In genomic region chr1:31583995-31584868, GRCh38 we compare ENCODE assay signal across 10 cellular contexts. TPM values are rescaled to one million over a fixed set of nuclear protein-coding genes. Genes with fewer than 3 reads are reported as not detected.
DNase-seq lines count a peak whose midpoint lies in the region; ATAC-seq and TF ChIP-seq lines count a peak whose summit lies in the region.
"Had no signal": no experiment of that assay in that cellular context is flagged by ENCODE, and none has a peak within 500 bp of the region (broad histone marks: within the 10 kb centered on the region; RNA-seq: fewer than 3 reads in every experiment).

No MANE protein-coding gene starts in this region.

- H3K27me3 Mint-ChIP-seq in type B pancreatic cell (peaks cover 9% of the 10 kb centered on the region), neural progenitor cell (ENCODE audit: insufficient read depth, low read depth) (peaks cover 9% of the 10 kb centered on the region)

- H3K4me2 ChIP-seq in neural progenitor cell, result no peak overlapping the region

- H3K4me1 Mint-ChIP-seq in type B pancreatic cell (ENCODE audit: unreplicated experiment), result peaks cover 21% of the 10 kb centered on the region
- H3K4me1 Mint-ChIP-seq in neural progenitor cell, result peaks cover 6% of the 10 kb centered on the region

- H3K27ac Mint-ChIP-seq in type B pancreatic cell, result peak overlapping the region; percentile 31
- H3K27ac Mint-ChIP-seq in neural progenitor cell, result no peak overlapping the region

- H2AFZ ChIP-seq in neural progenitor cell (replicated peaks), result no peak overlapping the region

- H3K4me3 Mint-ChIP-seq in type B pancreatic cell, result no peak overlapping the region
- no peak overlapping the region for H3K4me3 Mint-ChIP-seq in neural progenitor cell

- TF ChIP-seq CTCF in left lung (IDR thresholded peaks at IDR 0.05), result no peak
- no peak for TF ChIP-seq CTCF in type B pancreatic cell (conservative IDR thresholded peaks at IDR 0.05)
- TF ChIP-seq CTCF in neural progenitor cell (IDR thresholded peaks at IDR 0.05), result no peak

- H3K4me3 ChIP-seq in left lung (no peak overlapping the region), neural progenitor cell (no peak overlapping the region)

- intact Hi-C loops in left lung (cut with DNase I), result no loop called here

- H4K20me1 ChIP-seq in neural progenitor cell (ENCODE audit: low read depth), result peaks cover 3% of the 10 kb centered on the region

- H3K9me3 ChIP-seq in left lung (no peaks in the 10 kb centered on the region), neural progenitor cell (ENCODE audit: low read depth) (no peaks in the 10 kb centered on the region)

- H3K27me3 ChIP-seq in left lung (peaks cover 0 to 22% of the 10 kb centered on the region in 2 donors), neural progenitor cell (peaks cover 17% of the 10 kb centered on the region)

- H3K36me3 ChIP-seq in left lung (peaks cover 0 to 16% of the 10 kb centered on the region in 2 donors), neural progenitor cell (no peaks in the 10 kb centered on the region)

- H3K9ac ChIP-seq in neural progenitor cell, result no peak overlapping the region

- H3F3A ChIP-seq in neural progenitor cell (ENCODE audit: low read depth), result peaks cover 4% of the 10 kb centered on the region

- H3K79me2 ChIP-seq in neural progenitor cell (ENCODE audit: low read depth), result no peaks in the 10 kb centered on the region

- H3K36me3 Mint-ChIP-seq in type B pancreatic cell (no peaks in the 10 kb centered on the region), neural progenitor cell (no peaks in the 10 kb centered on the region)

- H3K27ac ChIP-seq in left lung (peak overlapping the region; percentile 41 to 56), neural progenitor cell (no peak overlapping the region)

- ATAC-seq in left lung (peak; percentile 64), GM18502 (IDR thresholded peaks at IDR 0.05; ENCODE audit: poor library complexity, unreplicated experiment) (no peak), HG02571 (IDR thresholded peaks at IDR 0.05; ENCODE audit: unreplicated experiment) (no peak)

- H3K9me3 Mint-ChIP-seq in type B pancreatic cell, result no peaks in the 10 kb centered on the region
- H3K9me3 Mint-ChIP-seq in neural progenitor cell, result no peaks in the 10 kb centered on the region

- DNase-seq in NCI-H2029 (lab: John Stamatoyannopoulos, UW), result peak; percentile 16
- peak; percentile 11 for DNase-seq in cerebellum (ENCODE audit: low spot score)
- DNase-seq in left lung, result peak in 1 of 2 donors; percentile 84
- DNase-seq in type B pancreatic cell (ENCODE audit: extremely low spot score, unreplicated experiment), result peak; percentile 60
- DNase-seq in neural progenitor cell (ENCODE audit: low spot score), result no peak
- DNase-seq: cortex of kidney, occipital lobe, T-helper 9 cell had no signal

- H3K4me1 ChIP-seq in left lung (peaks cover 28 to 58% of the 10 kb centered on the region in 2 donors), neural progenitor cell (no peaks in the 10 kb centered on the region)

RNA-seq across cellular contexts. Expression of gene TINAGL1, which starts 7.9 kb away (rescaled TPM):
- total RNA-seq in cerebellum, result 4.5 TPM
- 100 to 1,000 TPM in 1 of 2 donors, 10 to 100 TPM in 1; 66.6 to 106 TPM for total RNA-seq in left lung
- total RNA-seq in type B pancreatic cell (ENCODE audit: low replicate concordance), result 27.2 and 30.0 TPM in 2 replicates
- not detected in 2 replicates for total RNA-seq in neural progenitor cell (ENCODE audit: low replicate concordance)

RNA-seq across cellular contexts. Expression of gene HCRTR1, which starts 33.3 kb away (rescaled TPM):
- 0.64 TPM for total RNA-seq in cerebellum
- total RNA-seq in left lung, result not detected
- not detected in 2 replicates for total RNA-seq in type B pancreatic cell (ENCODE audit: low replicate concordance)
- 0.06 TPM in 1 of 2 replicates, not detected in the other for total RNA-seq in neural progenitor cell (ENCODE audit: low replicate concordance)
